In the genomic region with DNA sequence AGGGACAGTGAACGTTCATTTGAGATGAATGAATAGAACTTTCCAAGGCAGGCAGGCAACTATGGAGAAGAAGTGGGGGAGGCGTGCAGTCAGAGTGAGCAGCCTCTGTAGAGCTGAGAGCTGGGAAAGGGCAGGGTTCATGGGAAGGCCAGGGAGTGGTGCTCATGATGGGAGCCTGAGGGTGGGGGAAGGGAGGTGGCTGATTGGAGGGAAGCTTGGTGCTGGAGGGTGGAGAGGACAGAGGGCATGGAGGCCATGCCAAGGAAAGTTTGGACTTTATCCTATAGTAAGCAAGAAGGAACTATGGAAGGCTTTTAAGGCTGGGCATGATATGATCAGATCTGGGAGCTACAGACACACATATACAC, we compare ENCODE assay signal across 1 cellular context.
A peak's percentile ranks its signal among the peaks of the same experiment; 100 is the strongest.
TF ChIP-seq lines count a peak whose summit lies in the region.

No MANE protein-coding gene starts in this region.

TF ChIP-seq in HepG2, 621 proteins besides CTCF, POLR2A, EP300 and RAD21 (continued from another document):
- TF ChIP-seq ZNF646 (CRISPR knock-in tag; IDR thresholded peaks at IDR 0.05) (no peak), ARID5B (CRISPR knock-in tag; IDR thresholded peaks at IDR 0.05) (0 out of 2 replicates have a peak, but pooled peaks have one; percentile 25)
